19 cellular contexts compared by ENCODE assay signal in the genomic region with DNA sequence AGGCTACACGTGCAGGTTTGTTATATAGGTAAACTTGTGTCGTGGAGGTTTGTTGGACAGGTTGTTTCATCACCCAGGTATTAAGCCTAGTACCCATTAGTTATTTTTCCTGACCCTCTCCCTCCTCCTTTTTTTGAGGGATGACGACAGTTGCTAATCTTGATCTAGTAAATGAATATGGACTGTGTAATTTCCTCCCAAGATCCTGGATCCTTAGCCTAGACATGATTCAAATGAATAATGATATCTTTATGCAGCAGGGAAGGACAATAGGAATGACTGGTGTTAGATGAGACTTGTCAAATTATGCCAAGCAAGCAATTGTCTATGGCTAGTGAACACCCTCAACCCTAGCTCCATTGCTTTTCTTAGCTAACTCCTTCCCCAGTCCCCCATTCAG.
DNase-seq lines count a peak whose midpoint lies in the region; ATAC-seq, FAIRE-seq and TF ChIP-seq lines count a peak whose summit lies in the region.
"Had no signal": no experiment of that assay in that cellular context is flagged by ENCODE, and none has a peak within 500 bp of the region (broad histone marks: within the 10 kb centered on the region; RNA-seq: fewer than 3 reads in every experiment).

No MANE protein-coding gene starts in this region.

- peaks cover 9% of the 10 kb centered on the region for H3K4me1 ChIP-seq in foreskin keratinocyte
- H3K4me1 ChIP-seq: BE2C had no signal

- ATAC-seq in foreskin keratinocyte (peak; percentile 44), HG02642 (IDR thresholded peaks at IDR 0.05; ENCODE audit: poor library complexity, unreplicated experiment) (no peak)
- ATAC-seq: HCT116, HepG2 had no signal

- H3K4me3 ChIP-seq in bronchial epithelial cell (ENCODE audit: low read depth, low read length), result no peak overlapping the region

- H3K27me3 ChIP-seq in bronchial epithelial cell (ENCODE audit: control insufficient read depth, insufficient read depth, low read length), result no peaks in the 10 kb centered on the region
- no peaks in the 10 kb centered on the region for H3K27me3 ChIP-seq in foreskin keratinocyte
- H3K27me3 ChIP-seq: BE2C had no signal

- DNase-seq in EH (ENCODE audit: low read depth) (peak; percentile 8), NCI-H226 (peak; percentile 10), bronchial epithelial cell (ENCODE audit: low read depth) (peak; percentile 49), foreskin keratinocyte (peak; percentile 60 to 76), SK-N-DZ (ENCODE audit: low spot score) (no peak), D721Med (ENCODE audit: insufficient read length, low spot score) (no peak)
- DNase-seq: BE2C; CD4-positive, alpha-beta memory T cell; DMS153; GDM1 had no signal

- H3K27ac ChIP-seq in foreskin keratinocyte, result no peak overlapping the region
- H3K27ac ChIP-seq: C4-2B had no signal

- H3K36me3 ChIP-seq in bronchial epithelial cell (ENCODE audit: control insufficient read depth, insufficient read depth, low read length), result no peaks in the 10 kb centered on the region
- H3K36me3 ChIP-seq: BE2C had no signal

- TF ChIP-seq CTCF in bronchial epithelial cell (IDR thresholded peaks at IDR 0.05; ENCODE audit: insufficient read depth, low read length, severe bottlenecking), result no peak
- TF ChIP-seq CTCF in foreskin keratinocyte (conservative IDR thresholded peaks at IDR 0.05), result no peak
- no peak for TF ChIP-seq CTCF in D721Med (IDR thresholded peaks at IDR 0.05; ENCODE audit: insufficient read depth, missing control alignments)

- FAIRE-seq in bronchial epithelial cell (lab: Jason Lieb, UNC) (no peak), D721Med (lab: Jason Lieb, UNC) (no peak)
- FAIRE-seq: A204.1, GM12892, GM19239, H54, HepG2, HTR-8/SVneo had no signal

Comparison
In these comparisons a context has a peak if more than half of its experiments do, and no peak if none do; other contexts are left out.
1. DNase-seq: peak in EH (single experiment), NCI-H226 (single experiment), bronchial epithelial cell (single experiment) and foreskin keratinocyte (2 of 2); none in SK-N-DZ (single experiment) and D721Med (single experiment).